Comparison of ENCODE assay signal across 12 cellular contexts in genomic region chr7:39605087-39605486, GRCh38. TPM values are rescaled to one million over a fixed set of nuclear protein-coding genes. Genes with fewer than 3 reads are reported as not detected.
DNase-seq lines count a peak whose midpoint lies in the region; ATAC-seq and TF ChIP-seq lines count a peak whose summit lies in the region.
"Had no signal": no experiment of that assay in that cellular context is flagged by ENCODE, and none has a peak within 500 bp of the region (broad histone marks: within the 10 kb centered on the region; RNA-seq: fewer than 3 reads in every experiment).

No MANE protein-coding gene starts in this region.

- H3K36me3 ChIP-seq in PC-3 (ENCODE audit: low read depth, low read length) (no peaks in the 10 kb centered on the region), MG63 (no peaks in the 10 kb centered on the region)
- H3K36me3 ChIP-seq: BLaER1 had no signal

- intact Hi-C loops in PC-3 (cut with micrococcal nuclease): no loop called here

- peak overlapping the region; percentile 39 for H3K27ac ChIP-seq in PC-3 (ENCODE audit: low read length)
- H3K27ac ChIP-seq: BLaER1 had no signal

- no peak overlapping the region; the same call in 1 of the 2 replicates for H3K9ac ChIP-seq in PC-3 (ENCODE audit: low read length)
- H3K9ac ChIP-seq: BLaER1 had no signal

- no peaks in the 10 kb centered on the region for H3K9me2 ChIP-seq in PC-3 (replicated peaks; ENCODE audit: low read length)

- H3K4me2 ChIP-seq in PC-3 (ENCODE audit: low read length): peak overlapping the region; percentile 18
- H3K4me2 ChIP-seq: BLaER1 had no signal

- BruUV-seq in PC-3 (replicated peaks; lab: Mats Ljungman, UMichigan): no TSS peak

- CTCF ChIA-PET in PC-3 (lab: Charles Lee): interaction anchor here (0.9 kb wide), 1 partner anchor 24 kb away, joined by 3 read pairs; no protein-coding TSS in a partner anchor

- H3K79me2 ChIP-seq in PC-3 (ENCODE audit: low read length): no peaks in the 10 kb centered on the region

- H3K27me3 ChIP-seq in PC-3 (ENCODE audit: low read length) (no peaks in the 10 kb centered on the region), MG63 (no peaks in the 10 kb centered on the region)

- POLR2A ChIA-PET in PC-3 (lab: Charles Lee; ENCODE audit: unreplicated experiment): no interaction called here

- no peak for TF ChIP-seq CTCF in PC-3 (conservative IDR thresholded peaks at IDR 0.05; ENCODE audit: low read depth, low read length)

- peaks cover 25% of the 10 kb centered on the region for H3K4me1 ChIP-seq in PC-3 (ENCODE audit: insufficient read depth, low read length)

- no peak overlapping the region for H3K4me3 ChIP-seq in PC-3 (ENCODE audit: low read length)
- no peak overlapping the region for H3K4me3 ChIP-seq in MG63
- H3K4me3 ChIP-seq: BLaER1 had no signal

- ATAC-seq in PC-3 (peak; percentile 19), GM21360 (IDR thresholded peaks at IDR 0.05; ENCODE audit: unreplicated experiment) (no peak)
- ATAC-seq: naive thymus-derived CD8-positive, alpha-beta T cell; SK-N-SH treated with all-trans-retinoic acid at 6 μM for 48 hours had no signal

- no peak overlapping the region for H2AFZ ChIP-seq in PC-3 (ENCODE audit: low read length)

- H3K9me3 ChIP-seq in PC-3 (ENCODE audit: low read length): no peaks in the 10 kb centered on the region
- no peaks in the 10 kb centered on the region for H3K9me3 ChIP-seq in MG63
- H3K9me3 ChIP-seq: BLaER1 had no signal

- peak; percentile 56 for DNase-seq in EL
- peak; percentile 60 for DNase-seq in HCEC 1CT
- peak; percentile 57 for DNase-seq in PC-3
- DNase-seq in kidney tubule cell (ENCODE audit: low spot score): peak; percentile 90
- no peak for DNase-seq in SIG-M5 (lab: John Stamatoyannopoulos, UW)
- DNase-seq in NCI-H1105 treated with DMSO at 0.1 percent for 48 hours (lab: John Stamatoyannopoulos, UW): no peak
- no peak for DNase-seq in MG63
- DNase-seq: naive thymus-derived CD8-positive, alpha-beta T cell; NCI-H146 had no signal

- no peaks in the 10 kb centered on the region for H4K20me1 ChIP-seq in PC-3 (ENCODE audit: low read length)
- H4K20me1 ChIP-seq: BLaER1 had no signal

- H3F3A ChIP-seq in PC-3 (ENCODE audit: low read length, unreplicated experiment): no peaks in the 10 kb centered on the region

RNA-seq across cellular contexts. Expression of gene RALA, which starts 18.3 kb away (rescaled TPM):
- 7.5 and 12.9 TPM in 2 replicates for total RNA-seq in PC-3 (2014; rRNA removed)
- 14.7 and 31.1 TPM in 2 replicates for total RNA-seq in MG63 (2014; rRNA removed; shearing (Covaris generic); ENCODE audit: low replicate concordance)

RNA-seq across cellular contexts. Expression of gene YAE1, which starts 38.9 kb away (rescaled TPM):
- total RNA-seq in PC-3 (2014; rRNA removed): 14.7 and 23.6 TPM in 2 replicates
- total RNA-seq in MG63 (2014; rRNA removed; shearing (Covaris generic); ENCODE audit: low replicate concordance): 23.2 and 26.3 TPM in 2 replicates

Comparison
In these comparisons a context has a peak if more than half of its experiments do, and no peak if none do; other contexts are left out.
1. DNase-seq: peak in EL (single experiment), HCEC 1CT (single experiment), PC-3 (single experiment) and kidney tubule cell (single experiment); none in SIG-M5 (single experiment), NCI-H1105 treated with DMSO at 0.1 percent for 48 hours (single experiment) and MG63 (single experiment).